Comparison of ENCODE assay signal across 8 cellular contexts in the genomic region with DNA sequence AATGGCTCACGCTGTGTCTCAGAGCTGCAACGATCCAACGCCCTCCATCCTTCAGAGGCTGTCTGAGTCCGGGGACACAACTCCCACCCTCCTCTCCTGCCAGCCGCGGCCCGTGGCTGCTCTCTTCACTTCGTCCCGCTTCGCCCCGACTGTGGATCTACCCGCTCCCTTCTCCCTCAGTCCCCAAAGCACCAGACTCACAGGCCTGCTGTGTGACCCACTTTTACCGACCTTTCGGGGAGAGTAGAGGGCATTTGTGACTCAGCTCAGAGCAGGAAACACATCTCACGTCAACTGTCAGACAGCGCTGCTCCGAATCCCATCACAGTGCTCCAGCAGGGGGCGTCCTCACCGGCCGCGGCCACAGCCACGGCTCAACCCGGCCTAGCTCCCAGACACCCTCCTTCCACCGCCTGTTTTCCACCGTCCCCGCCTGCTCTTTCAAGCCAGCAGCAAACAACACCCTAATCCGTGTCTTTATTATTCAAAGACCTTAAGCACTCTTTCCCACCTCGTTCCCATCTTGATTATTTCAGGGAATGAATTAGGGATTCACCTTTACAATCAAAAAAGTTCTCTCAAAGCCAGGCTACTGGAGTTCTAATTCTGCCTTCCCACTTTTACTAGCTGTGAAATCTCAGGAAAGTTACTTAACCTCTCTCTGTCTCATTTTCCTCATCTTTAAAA. TPM values are rescaled to one million over a fixed set of nuclear protein-coding genes. Genes with fewer than 3 reads are reported as not detected.
DNase-seq lines count a peak whose midpoint lies in the region; ATAC-seq, FAIRE-seq and TF ChIP-seq lines count a peak whose summit lies in the region.

No MANE protein-coding gene starts in this region.

- peaks cover 1% of the 10 kb centered on the region for H3K36me3 Mint-ChIP-seq in activated naive CD4-positive, alpha-beta T cell treated with anti-CD3 and anti-CD28 coated beads, Interleukin-2, amount 10 ng/mL, durations not matched to agents 7 days and 5 days
- H3K36me3 Mint-ChIP-seq in glutamatergic neuron (ENCODE audit: unreplicated experiment): no peaks in the 10 kb centered on the region

- no peaks in the 10 kb centered on the region for H3K4me1 ChIP-seq in A673 (ENCODE audit: insufficient read depth, low read length, poor library complexity, severe bottlenecking)
- peaks cover 5% of the 10 kb centered on the region for H3K4me1 ChIP-seq in osteoblast (ENCODE audit: insufficient read depth, low read length)

- H3K27ac Mint-ChIP-seq in activated naive CD4-positive, alpha-beta T cell treated with anti-CD3 and anti-CD28 coated beads, Interleukin-2, amount 10 ng/mL, durations not matched to agents 7 days and 5 days: peak overlapping the region; percentile 87
- no peak overlapping the region for H3K27ac Mint-ChIP-seq in glutamatergic neuron (ENCODE audit: unreplicated experiment)

- H3K27ac ChIP-seq in A673 (ENCODE audit: low read depth, low read length, poor library complexity, severe bottlenecking): no peak overlapping the region
- H3K27ac ChIP-seq in osteoblast (ENCODE audit: low read depth, low read length): peak overlapping the region; percentile 20

- CTCF ChIA-PET in A673 (lab: Charles Lee): interaction anchor here (0.6 to 1.8 kb wide), 14 partner anchors 8 to 146 kb away, joined by 3 to 10 read pairs (median 4); no protein-coding TSS in a partner anchor
- CTCF ChIA-PET in activated naive CD4-positive, alpha-beta T cell treated with anti-CD3 and anti-CD28 coated beads, Interleukin-2, amount 10 ng/mL, durations not matched to agents 7 days and 5 days (lab: Charles Lee): interaction anchor here (0.6 to 2.6 kb wide), 29 partner anchors 8 to 340 kb away, joined by 3 to 24 read pairs (median 5); a partner anchor contains a TSS

- in situ Hi-C loops in SK-MEL-5 (cut with HindIII; ENCODE audit: low pct_unique_long_range_greater_than_20kb, low sequenced_read_pairs): no loop called here

- H3K79me2 ChIP-seq in osteoblast (ENCODE audit: insufficient read depth, low read length): no peaks in the 10 kb centered on the region

- H4K20me1 ChIP-seq in osteoblast (ENCODE audit: insufficient read depth, low read length): no peaks in the 10 kb centered on the region

- DNase-seq in A673 (ENCODE audit: low spot score): peak; percentile 82
- DNase-seq in HTR-8/SVneo (ENCODE audit: insufficient read length, low spot score): peak; percentile 89
- peak; percentile 83 for DNase-seq in SK-MEL-5 (ENCODE audit: low read depth, low spot score)
- peak; percentile 87 for DNase-seq in activated naive CD4-positive, alpha-beta T cell treated with anti-CD3 and anti-CD28 coated beads, Interleukin-2, amount 10 ng/mL, durations not matched to agents 7 days and 5 days
- peak; percentile 90 for DNase-seq in glutamatergic neuron
- peak; percentile 99 for DNase-seq in osteoblast (ENCODE audit: insufficient read length, low spot score, missing footprints)
- peak; percentile 88 for DNase-seq in superior temporal gyrus (ENCODE audit: extremely low spot score)

- POLR2A ChIA-PET in A673 (lab: Charles Lee; ENCODE audit: low non-redundant PET): no interaction called here

- peak; percentile 80 for FAIRE-seq in HTR-8/SVneo (lab: Jason Lieb, UNC)

- H3K4me2 ChIP-seq in osteoblast (ENCODE audit: insufficient read depth, low read length): peak overlapping the region; percentile 81

- H3K4me3 ChIP-seq in A673 (ENCODE audit: low read depth, low read length, poor library complexity, severe bottlenecking): peak overlapping the region; percentile 30
- H3K4me3 ChIP-seq in osteoblast (ENCODE audit: insufficient read depth, low read length): peak overlapping the region; percentile 62

- TF ChIP-seq CTCF in A673 (conservative IDR thresholded peaks at IDR 0.05; ENCODE audit: low read depth, low read length): peak; percentile 97
- TF ChIP-seq CTCF in glutamatergic neuron (IDR thresholded peaks at IDR 0.05; ENCODE audit: partially characterized antibody, unreplicated experiment): peak; percentile 85
- TF ChIP-seq CTCF in osteoblast (IDR thresholded peaks at IDR 0.05; ENCODE audit: extremely low read depth, low read depth, low read length): peak; percentile 96

- peaks cover 41% of the 10 kb centered on the region for H3K4me1 Mint-ChIP-seq in activated naive CD4-positive, alpha-beta T cell treated with anti-CD3 and anti-CD28 coated beads, Interleukin-2, amount 10 ng/mL, durations not matched to agents 7 days and 5 days
- H3K4me1 Mint-ChIP-seq in glutamatergic neuron (ENCODE audit: low read depth, unreplicated experiment): peaks cover 6% of the 10 kb centered on the region

- H3K9me3 ChIP-seq in A673 (ENCODE audit: low read depth, low read length, poor library complexity, severe bottlenecking): no peaks in the 10 kb centered on the region
- H3K9me3 ChIP-seq in osteoblast (ENCODE audit: low read depth, low read length): no peaks in the 10 kb centered on the region

- H3K27me3 Mint-ChIP-seq in activated naive CD4-positive, alpha-beta T cell treated with anti-CD3 and anti-CD28 coated beads, Interleukin-2, amount 10 ng/mL, durations not matched to agents 7 days and 5 days: peaks cover 36% of the 10 kb centered on the region
- H3K27me3 Mint-ChIP-seq in glutamatergic neuron (ENCODE audit: unreplicated experiment): peaks cover 4% of the 10 kb centered on the region

- H3K4me3 Mint-ChIP-seq in activated naive CD4-positive, alpha-beta T cell treated with anti-CD3 and anti-CD28 coated beads, Interleukin-2, amount 10 ng/mL, durations not matched to agents 7 days and 5 days: peak overlapping the region; percentile 74
- H3K4me3 Mint-ChIP-seq in glutamatergic neuron (ENCODE audit: unreplicated experiment): peak overlapping the region; percentile 80

- H3K27me3 ChIP-seq in A673 (replicated peaks; ENCODE audit: insufficient read depth, low read depth, low read length, poor library complexity) (no peaks in the 10 kb centered on the region), osteoblast (ENCODE audit: insufficient read depth, low read length) (peaks cover 7% of the 10 kb centered on the region)

- H3K9me3 Mint-ChIP-seq in activated naive CD4-positive, alpha-beta T cell treated with anti-CD3 and anti-CD28 coated beads, Interleukin-2, amount 10 ng/mL, durations not matched to agents 7 days and 5 days: no peaks in the 10 kb centered on the region
- H3K9me3 Mint-ChIP-seq in glutamatergic neuron (ENCODE audit: unreplicated experiment): peaks cover under 1% of the 10 kb centered on the region

- peak; percentile 53 for ATAC-seq in GM18858 (IDR thresholded peaks at IDR 0.05; ENCODE audit: unreplicated experiment)

- intact Hi-C loops in A673 (cut with micrococcal nuclease; ENCODE audit: unreplicated experiment): loop anchor here (5.0 to 10.0 kb wide), 2 partner anchors 78 to 171 kb away; no protein-coding TSS in a partner anchor

- no TSS peak for BruUV-seq in A673 (replicated peaks; lab: Mats Ljungman, UMichigan)

- peak overlapping the region; percentile 95 for H2AFZ ChIP-seq in osteoblast (ENCODE audit: low read length)

- H3K36me3 ChIP-seq in A673 (ENCODE audit: insufficient read depth, low read length, poor library complexity, severe bottlenecking) (no peaks in the 10 kb centered on the region), osteoblast (ENCODE audit: insufficient read depth, low read length) (no peaks in the 10 kb centered on the region)

RNA-seq across cellular contexts. Expression of a gene that starts 5.0 kb away (rescaled TPM):
- total RNA-seq in A673 (2021) (not detected in 2 replicates), glutamatergic neuron (ENCODE audit: unreplicated experiment) (not detected), osteoblast (not detected in 2 replicates)
- total RNA-seq in SK-MEL-5 (2014; rRNA removed; shearing (Covaris generic)): not detected in 2 replicates
- polyA plus RNA-seq in SK-MEL-5 (2015; cell fraction: cytosol; rRNA removed): not detected in 2 replicates
- not detected in 2 replicates for polyA plus RNA-seq in SK-MEL-5 (2015; cell fraction: nucleus; rRNA removed)

RNA-seq across cellular contexts. Expression of a gene that starts 16.1 kb away (rescaled TPM):
- not detected in 2 replicates for total RNA-seq in A673 (2021)
- not detected in 2 replicates for total RNA-seq in SK-MEL-5 (2014; rRNA removed; shearing (Covaris generic))
- polyA plus RNA-seq in SK-MEL-5 (2015; cell fraction: cytosol; rRNA removed): not detected in 2 replicates
- polyA plus RNA-seq in SK-MEL-5 (2015; cell fraction: nucleus; rRNA removed): not detected in 2 replicates
- not detected for total RNA-seq in glutamatergic neuron (ENCODE audit: unreplicated experiment)
- total RNA-seq in osteoblast: not detected in 2 replicates

RNA-seq across cellular contexts. Expression of a gene that starts 27.2 kb away (rescaled TPM):
- not detected in 2 replicates for total RNA-seq in A673 (2021)
- total RNA-seq in SK-MEL-5 (2014; rRNA removed; shearing (Covaris generic)): 0.08 TPM in 1 of 2 replicates, not detected in the other
- 0.05 TPM in 1 of 2 replicates, not detected in the other for polyA plus RNA-seq in SK-MEL-5 (2015; cell fraction: cytosol; rRNA removed)
- 0.10 and 0.61 TPM in 2 replicates for polyA plus RNA-seq in SK-MEL-5 (2015; cell fraction: nucleus; rRNA removed)
- 0.37 TPM for total RNA-seq in glutamatergic neuron (ENCODE audit: unreplicated experiment)
- not detected in 2 replicates for total RNA-seq in osteoblast

RNA-seq across cellular contexts. Expression of a gene that starts 41.8 kb away (rescaled TPM):
- total RNA-seq in A673 (2021) (0.11 TPM in 1 of 2 replicates, not detected in the other), glutamatergic neuron (ENCODE audit: unreplicated experiment) (3.5 TPM), osteoblast (0.88 and 1.4 TPM in 2 replicates)
- total RNA-seq in SK-MEL-5 (2014; rRNA removed; shearing (Covaris generic)): not detected in 2 replicates
- polyA plus RNA-seq in SK-MEL-5 (2015; cell fraction: cytosol; rRNA removed): not detected in 2 replicates
- not detected in 2 replicates for polyA plus RNA-seq in SK-MEL-5 (2015; cell fraction: nucleus; rRNA removed)
